ENCODE assay signal across 25 cellular contexts in the genomic region with DNA sequence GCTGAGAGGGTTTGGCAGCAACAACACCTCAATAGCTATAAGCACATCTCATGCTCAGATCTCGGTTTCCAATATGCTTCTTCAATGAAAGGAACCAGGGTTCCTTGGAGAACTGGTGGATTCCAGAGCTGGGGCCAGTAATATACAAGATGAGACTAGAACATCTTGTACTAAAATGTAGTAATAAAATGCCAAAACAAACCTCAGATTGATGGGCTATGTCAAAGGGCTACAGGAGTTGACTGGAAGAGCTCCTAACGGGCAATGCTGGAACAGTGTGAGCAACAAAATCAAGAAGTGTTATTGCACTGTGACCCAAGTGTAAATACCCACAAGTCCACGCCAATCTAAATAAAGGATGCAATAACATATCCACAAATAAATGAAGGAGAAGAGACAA.
"Had no signal": no experiment of that assay in that cellular context is flagged by ENCODE, and none has a peak within 500 bp of the region (broad histone marks: within the 10 kb centered on the region; RNA-seq: fewer than 3 reads in every experiment).

No MANE protein-coding gene starts in this region.

- H3K4me1 ChIP-seq: pancreas, prostate gland, right atrium auricular region, right lobe of liver, upper lobe of right lung, uterus had no signal

- H3K36me3 ChIP-seq: neutrophil, pancreas, prostate gland, right atrium auricular region, right lobe of liver, stomach, thoracic aorta, thyroid gland, tibial nerve, upper lobe of right lung, uterus had no signal

- DNase-seq: naive B cell; nephron progenitor cell; nucleus accumbens; pancreas; retina; small intestine; stimulated activated CD4-positive, alpha-beta T cell treated with anti-CD3 and anti-CD28 coated beads, Interleukin-15, amount 100 ng/mL, for 24 hours; stimulated activated CD4-positive, alpha-beta T cell treated with anti-CD3 and anti-CD28 coated beads, Interleukin-2, amount 100 ng/mL, for 24 hours; stimulated activated CD4-positive, alpha-beta T cell treated with anti-CD3 and anti-CD28 coated beads, Interleukin-2, amount 100 ng/mL, for 48 hours; stimulated activated CD4-positive, alpha-beta T cell treated with anti-CD3 and anti-CD28 coated beads, Interleukin-4, amount 100 ng/mL, for 24 hours; stimulated activated naive B cell treated with anti-CD40 and anti-IgM and Interleukin-4, amounts not matched to agents 10 μg/mL and 1 μg/mL and 100 μg/mL, for 72 hours; stimulated activated naive CD4-positive, alpha-beta T cell treated with Interleukin-2 at 50 U/mL for 16 hours; stomach; thyroid gland; upper lobe of right lung; uterus had no signal

- H3K27ac ChIP-seq: neutrophil, pancreas, prostate gland, right atrium auricular region, right lobe of liver, stomach, thoracic aorta, thyroid gland, upper lobe of right lung, uterus had no signal

- H3K27me3 ChIP-seq: right atrium auricular region, stomach, thyroid gland, tibial nerve, uterus had no signal

- ATAC-seq: naive thymus-derived CD8-positive, alpha-beta T cell; natural killer cell treated with Interleukin-12 subunit alpha and Interleukin-12 subunit beta and Interleukin-15 and Interleukin-18, amount 100 ng/mL, for 72 hours; pancreas; right lobe of liver; stimulated activated effector memory CD8-positive, alpha-beta T cell treated with anti-CD3 and anti-CD28 coated beads, Interleukin-12 subunit alpha, Interleukin-12 subunit beta, amount 100 ng/mL, for 72 hours; stimulated activated naive B cell treated with anti-CD40 and anti-IgM and Interleukin-4, amounts not matched to agents 10 μg/mL and 1 μg/mL and 100 μg/mL, for 72 hours; upper lobe of right lung had no signal

- H3K9me3 ChIP-seq: neutrophil, pancreas, prostate gland, right atrium auricular region, right lobe of liver, stomach, thoracic aorta, thyroid gland, upper lobe of right lung, uterus had no signal

- H3K4me3 ChIP-seq: pancreas, prostate gland, right atrium auricular region, right lobe of liver, stomach, thoracic aorta, thyroid gland, tibial nerve, upper lobe of right lung, uterus had no signal
